In the genomic region with DNA sequence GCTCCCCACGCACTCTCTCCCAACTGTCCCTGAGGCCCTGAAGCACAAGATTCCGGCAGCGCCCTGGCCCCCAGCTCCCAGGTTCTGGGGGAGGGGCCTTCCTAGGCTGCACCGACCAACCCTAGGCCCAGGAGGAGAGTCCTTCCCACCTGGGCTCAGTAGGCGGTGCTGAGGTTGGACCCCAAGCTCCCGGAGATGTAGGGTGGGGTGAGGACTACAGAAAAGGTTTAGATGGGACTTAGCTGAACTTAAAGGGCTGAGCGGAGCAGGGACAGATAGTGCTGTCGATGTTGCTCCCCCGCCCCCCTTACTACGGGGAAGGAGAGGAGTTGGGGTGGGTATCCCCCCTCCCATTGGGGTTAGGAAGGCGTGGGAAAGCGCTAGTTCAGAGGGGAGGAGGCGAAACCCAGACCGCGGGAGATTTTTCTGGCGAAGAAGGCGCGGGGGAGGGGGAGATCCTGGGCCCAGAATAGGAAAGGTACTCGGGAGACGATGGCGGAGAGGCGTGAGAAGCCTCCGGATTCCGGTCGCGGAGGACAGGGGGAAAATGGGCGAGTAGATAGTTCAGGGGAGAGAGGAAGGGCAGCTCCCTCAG, we compare ENCODE assay signal across 8 cellular contexts. TPM values are rescaled to one million over a fixed set of nuclear protein-coding genes. Genes with fewer than 3 reads are reported as not detected.
DNase-seq lines count a peak whose midpoint lies in the region; FAIRE-seq and TF ChIP-seq lines count a peak whose summit lies in the region.

No MANE protein-coding gene starts in this region.

- H3K27ac Mint-ChIP-seq in brain = peak overlapping the region; percentile 96 to 99 (median 97)

- H3K4me3 ChIP-seq in H7 (ENCODE audit: insufficient read depth, low read depth, low read length) = peak overlapping the region; percentile 87
- H3K4me3 ChIP-seq in OCI-LY1 (ENCODE audit: low read depth, low read length, poor library complexity, severe bottlenecking) = peak overlapping the region; percentile 83
- peak overlapping the region; percentile 58 to 95 (median 94) for H3K4me3 ChIP-seq in keratinocyte (ENCODE audit: control insufficient read depth in 2 of 3, extremely low read depth in 1 of 3, insufficient read depth in 2 of 3, low read depth in 1 of 3, low read length in 3 of 3)

- FAIRE-seq in keratinocyte (lab: Jason Lieb, UNC) = no peak

- peak overlapping the region; percentile 86 to 99 (median 92) for H3K4me3 Mint-ChIP-seq in brain

- H3K4me2 ChIP-seq in OCI-LY1 (ENCODE audit: low read length) (peak overlapping the region; percentile 96), keratinocyte (ENCODE audit: control insufficient read depth, extremely low read depth, insufficient read depth, low read depth, low read length) (peak overlapping the region; percentile 100)

- no peaks in the 10 kb centered on the region for H3K27me3 ChIP-seq in H7 (ENCODE audit: control insufficient read depth, insufficient read depth, low read length)
- H3K27me3 ChIP-seq in OCI-LY1 (ENCODE audit: insufficient read depth, low read length) = no peaks in the 10 kb centered on the region
- H3K27me3 ChIP-seq in keratinocyte (ENCODE audit: control insufficient read depth, extremely low read depth, insufficient read depth, low read length) = no peaks in the 10 kb centered on the region

- H3K36me3 Mint-ChIP-seq in brain = peaks cover 17% of the 10 kb centered on the region

- H3K9me3 Mint-ChIP-seq in brain = peaks cover 0 to 1% (median 0%) of the 10 kb centered on the region in 5 experiments

- peaks cover 59% of the 10 kb centered on the region for H3K4me1 ChIP-seq in OCI-LY1 (ENCODE audit: insufficient read depth, low read length, severe bottlenecking)
- peaks cover 51% of the 10 kb centered on the region for H3K4me1 ChIP-seq in keratinocyte (ENCODE audit: control insufficient read depth, extremely low read depth, insufficient read depth, low read length)

- dilution Hi-C loops in keratinocyte (cut with MboI; ENCODE audit: extremely low pct_ligation_motif_present, low sequenced_read_pairs) = no loop called here

- H2AFZ ChIP-seq in OCI-LY1 (ENCODE audit: low read length) (no peak overlapping the region), keratinocyte (ENCODE audit: control insufficient read depth, low read length) (peak overlapping the region; percentile 72)

- H4K20me1 ChIP-seq in OCI-LY1 (ENCODE audit: insufficient read depth, low read length) (no peaks in the 10 kb centered on the region), keratinocyte (ENCODE audit: control insufficient read depth, extremely low read depth, insufficient read depth, low read length) (no peaks in the 10 kb centered on the region)

- peaks cover 9% of the 10 kb centered on the region for H3K27me3 Mint-ChIP-seq in brain

- peaks cover 4% of the 10 kb centered on the region for H3K9me1 ChIP-seq in keratinocyte (ENCODE audit: control insufficient read depth, extremely low read depth, insufficient read depth, low read length)

- 0 out of 2 replicates have a peak, but pooled peaks cover 15% of the 10 kb centered on the region for H3F3A ChIP-seq in OCI-LY1 (ENCODE audit: insufficient read depth, low read length)

- H3K27ac ChIP-seq in OCI-LY1 (ENCODE audit: low read depth, low read length, poor library complexity, severe bottlenecking) (peak overlapping the region; percentile 80), keratinocyte (ENCODE audit: control insufficient read depth, insufficient read depth, low read length) (peak overlapping the region; percentile 93)

- no peaks in the 10 kb centered on the region for H3K9me2 ChIP-seq in OCI-LY1 (ENCODE audit: low read depth, low read length)

- no peaks in the 10 kb centered on the region for H3K9me3 ChIP-seq in OCI-LY1 (ENCODE audit: low read length)
- no peaks in the 10 kb centered on the region for H3K9me3 ChIP-seq in keratinocyte (ENCODE audit: control insufficient read depth, low read depth, low read length)

- DNase-seq in Ammon's horn (ENCODE audit: low spot score) (peak; percentile 18), H7 (peak; percentile 91), keratinocyte (ENCODE audit: low read depth, low spot score) (no peak), NCI-H446 treated with DMSO at 0.1 percent for 48 hours (lab: John Stamatoyannopoulos, UW) (no peak), GF-D8 (lab: John Stamatoyannopoulos, UW) (no peak)
- DNase-seq in stimulated activated CD4-positive, alpha-beta T cell treated with anti-CD3 and anti-CD28 coated beads, Interleukin-4, amount 100 ng/mL, for 4 hours = peak; percentile 23 to 28

- H3K9ac ChIP-seq in OCI-LY1 (ENCODE audit: low read length) = peak overlapping the region; percentile 86
- peak overlapping the region; percentile 90 for H3K9ac ChIP-seq in keratinocyte (ENCODE audit: control insufficient read depth, extremely low read depth, insufficient read depth, low read length)

- H3K4me1 Mint-ChIP-seq in brain = peaks cover 77% of the 10 kb centered on the region

- H3K36me3 ChIP-seq in H7 (replicated peaks; ENCODE audit: control insufficient read depth, insufficient read depth, low read length) = peaks cover 11% of the 10 kb centered on the region
- peaks cover 24% of the 10 kb centered on the region for H3K36me3 ChIP-seq in OCI-LY1 (ENCODE audit: insufficient read depth, low read length)
- H3K36me3 ChIP-seq in keratinocyte (ENCODE audit: control insufficient read depth in 2 of 2, extremely low read depth in 1 of 2, insufficient read depth in 2 of 2, low read length in 2 of 2) = peaks cover 4 to 19% of the 10 kb centered on the region in 2 experiments

- peaks cover 6% of the 10 kb centered on the region for H3K79me2 ChIP-seq in OCI-LY1 (ENCODE audit: insufficient read depth, low read length)
- H3K79me2 ChIP-seq in keratinocyte (ENCODE audit: control insufficient read depth, insufficient read depth, low read length) = peaks cover 59% of the 10 kb centered on the region

- TF ChIP-seq CTCF in OCI-LY1 (IDR thresholded peaks at IDR 0.05; ENCODE audit: low read length) (no peak), brain (conservative IDR thresholded peaks at IDR 0.05) (no peak), keratinocyte (optimal IDR thresholded peaks at IDR 0.05 in 1 of 3, IDR thresholded peaks at IDR 0.05 in 1 of 3, conservative IDR thresholded peaks at IDR 0.05 in 1 of 3; ENCODE audit: extremely low read depth in 1 of 3, insufficient read depth in 2 of 3, low read length in 3 of 3) (no peak)

RNA-seq across cellular contexts. Expression of gene BAZ2A, which starts 4.2 kb away (rescaled TPM):
- 23.6 and 24.6 TPM in 2 replicates for total RNA-seq in H7 (2014; rRNA removed; shearing (Covaris generic))
- 45.1 TPM for polyA plus RNA-seq in brain (ENCODE audit: insufficient read depth, low read depth, low replicate concordance)
- 55.7 to 63.7 TPM (median 56.6 TPM) in 3 replicates for polyA plus RNA-seq in keratinocyte
- 158 TPM for polyA plus RNA-seq in keratinocyte (2011; ENCODE audit: low read depth)
- 46.7 and 62.9 TPM in 2 replicates for polyA plus RNA-seq in keratinocyte (2011; cell fraction: cytosol; rRNA removed)
- 232 and 291 TPM in 2 replicates for polyA plus RNA-seq in keratinocyte (2011; cell fraction: nucleus; rRNA removed)
- 33.2 and 36.9 TPM in 2 replicates for polyA plus RNA-seq in keratinocyte (2012; ENCODE audit: low replicate concordance)
- polyA minus RNA-seq in keratinocyte = 119 to 279 TPM (median 150 TPM) in 3 replicates
- polyA minus RNA-seq in keratinocyte (2011; cell fraction: cytosol; rRNA and poly(A)+ RNA removed) = 42.2 TPM
- polyA minus RNA-seq in keratinocyte (2011; cell fraction: nucleus; rRNA and poly(A)+ RNA removed) = 134 and 209 TPM in 2 replicates

RNA-seq across cellular contexts. Expression of gene ATP5F1B, which starts 11.4 kb away (rescaled TPM):
- 959 and 1,061 TPM in 2 replicates for total RNA-seq in H7 (2014; rRNA removed; shearing (Covaris generic))
- 812 TPM for polyA plus RNA-seq in brain (ENCODE audit: insufficient read depth, low read depth, low replicate concordance)
- 1,041 to 1,488 TPM (median 1,355 TPM) in 3 replicates for polyA plus RNA-seq in keratinocyte
- 345 TPM for polyA plus RNA-seq in keratinocyte (2011; ENCODE audit: low read depth)
- polyA plus RNA-seq in keratinocyte (2011; cell fraction: cytosol; rRNA removed) = 1,140 and 1,556 TPM in 2 replicates
- polyA plus RNA-seq in keratinocyte (2011; cell fraction: nucleus; rRNA removed) = 951 and 1,005 TPM in 2 replicates
- polyA plus RNA-seq in keratinocyte (2012; ENCODE audit: low replicate concordance) = 698 and 706 TPM in 2 replicates
- 1,284 to 1,537 TPM (median 1,516 TPM) in 3 replicates for polyA minus RNA-seq in keratinocyte
- 873 TPM for polyA minus RNA-seq in keratinocyte (2011; cell fraction: cytosol; rRNA and poly(A)+ RNA removed)
- polyA minus RNA-seq in keratinocyte (2011; cell fraction: nucleus; rRNA and poly(A)+ RNA removed) = 274 and 399 TPM in 2 replicates

RNA-seq across cellular contexts. Expression of gene PTGES3, which starts 53.7 kb away (rescaled TPM):
- 167 and 189 TPM in 2 replicates for total RNA-seq in H7 (2014; rRNA removed; shearing (Covaris generic))
- polyA plus RNA-seq in brain (ENCODE audit: insufficient read depth, low read depth, low replicate concordance) = 239 TPM
- 53.0 to 136 TPM (median 112 TPM) in 3 replicates for polyA plus RNA-seq in keratinocyte
- polyA plus RNA-seq in keratinocyte (2011; ENCODE audit: low read depth) = 958 TPM
- 94.7 and 154 TPM in 2 replicates for polyA plus RNA-seq in keratinocyte (2011; cell fraction: cytosol; rRNA removed)
- polyA plus RNA-seq in keratinocyte (2011; cell fraction: nucleus; rRNA removed) = 49.3 and 78.8 TPM in 2 replicates
- 191 and 202 TPM in 2 replicates for polyA plus RNA-seq in keratinocyte (2012; ENCODE audit: low replicate concordance)
- polyA minus RNA-seq in keratinocyte = 9.1 to 70.6 TPM (median 28.6 TPM) in 3 replicates
- 76.7 TPM for polyA minus RNA-seq in keratinocyte (2011; cell fraction: cytosol; rRNA and poly(A)+ RNA removed)
- polyA minus RNA-seq in keratinocyte (2011; cell fraction: nucleus; rRNA and poly(A)+ RNA removed) = 24.5 and 38.3 TPM in 2 replicates

Comparison
In these comparisons a context has a peak if more than half of its experiments do, and no peak if none do; other contexts are left out.
1. DNase-seq: peak in Ammon's horn (single experiment), H7 (single experiment) and stimulated activated CD4-positive, alpha-beta T cell treated with anti-CD3 and anti-CD28 coated beads, Interleukin-4, amount 100 ng/mL, for 4 hours (2 of 2); none in keratinocyte (single experiment), NCI-H446 treated with DMSO at 0.1 percent for 48 hours (single experiment) and GF-D8 (single experiment).
2. Peak in every context shown above with its lines, with median percentiles within 50 percentile points of each other: H3K4me3 ChIP-seq.